ENCODE assay signal across 9 cellular contexts in genomic region chr2:176085861-176086771, GRCh38. TPM values are rescaled to one million over a fixed set of nuclear protein-coding genes. Genes with fewer than 3 reads are reported as not detected.
DNase-seq lines count a peak whose midpoint lies in the region; ATAC-seq and TF ChIP-seq lines count a peak whose summit lies in the region.
"Had no signal": no experiment of that assay in that cellular context is flagged by ENCODE, and none has a peak within 500 bp of the region (broad histone marks: within the 10 kb centered on the region; RNA-seq: fewer than 3 reads in every experiment).

No MANE protein-coding gene starts in this region.

- TF ChIP-seq POLR2A in suprapubic skin (IDR thresholded peaks at IDR 0.05), result no peak

- POLR2A ChIA-PET in PC-9 (lab: Charles Lee; ENCODE audit: unreplicated experiment), result no interaction called here

- H3K9me2 ChIP-seq in PC-9 (ENCODE audit: insufficient read depth), result no peaks in the 10 kb centered on the region

- peaks cover 65% of the 10 kb centered on the region for H3K27me3 ChIP-seq in PC-9 (ENCODE audit: insufficient read depth, low read depth)
- H3K27me3 ChIP-seq in psoas muscle (ENCODE audit: insufficient read depth in 3 of 3, low read length in 2 of 3), result peaks cover 5 to 100% (median 64%) of the 10 kb centered on the region in 3 donors
- H3K27me3 ChIP-seq in suprapubic skin, result peaks cover 100% of the 10 kb centered on the region

- DNase-seq in Ammon's horn (ENCODE audit: low spot score) (peak; percentile 65), GM13976 (ENCODE audit: low spot score) (no peak), PC-9 (peak in 1 of 2 experiments; percentile 30), epithelial cell of proximal tubule (ENCODE audit: low read depth) (no peak), psoas muscle (no peak), suprapubic skin (ENCODE audit: low spot score in 2 of 2) (no peak)

- TF ChIP-seq CTCF in GM13976 (IDR thresholded peaks at IDR 0.05; ENCODE audit: borderline replicate concordance, control extremely low read depth, extremely low read depth, insufficient read depth, missing control alignments), result peak; percentile 37
- peak; percentile 62 for TF ChIP-seq CTCF in PC-9 (conservative IDR thresholded peaks at IDR 0.05)
- TF ChIP-seq CTCF in epithelial cell of proximal tubule (conservative IDR thresholded peaks at IDR 0.05; ENCODE audit: low read depth, low read length), result peak; percentile 60
- peak; percentile 53 for TF ChIP-seq CTCF in psoas muscle (IDR thresholded peaks at IDR 0.05)
- peak in 1 of 2 donors; percentile 14 for TF ChIP-seq CTCF in suprapubic skin (IDR thresholded peaks at IDR 0.05)

- no peak overlapping the region for H3K4me2 ChIP-seq in PC-9

- 6 to 7% (median 6%) methylated on average over 46 of the region's 46 CpGs for WGBS in psoas muscle, 3 donors
- 6% methylated on average over 27 of the region's 46 CpGs for WGBS in suprapubic skin

- H3K36me3 ChIP-seq in PC-9 (ENCODE audit: low read depth) (no peaks in the 10 kb centered on the region), psoas muscle (ENCODE audit: insufficient read depth in 1 of 2, low read depth in 1 of 2) (no peaks in the 10 kb centered on the region), suprapubic skin (no peaks in the 10 kb centered on the region)

- no peaks in the 10 kb centered on the region for H4K20me1 ChIP-seq in PC-9 (ENCODE audit: insufficient read depth)

- H3K4me3 ChIP-seq in PC-9 (no peak overlapping the region), epithelial cell of proximal tubule (ENCODE audit: low read depth, low read length) (no peak overlapping the region), psoas muscle (peak overlapping the region; percentile 51), suprapubic skin (no peak overlapping the region)
- H3K4me3 ChIP-seq: lung had no signal

- H3F3A ChIP-seq in PC-9 (ENCODE audit: insufficient read depth, low read depth), result no peaks in the 10 kb centered on the region

- intact Hi-C loops in PC-9 (cut with micrococcal nuclease; ENCODE audit: unreplicated experiment), result loop anchor here (1.0 to 2.0 kb wide), 5 partner anchors 121 to 1337 kb away; no protein-coding TSS in a partner anchor
- intact Hi-C loops in psoas muscle (cut with DNase I), result loop anchor here (2.0 to 10.0 kb wide), 5 partner anchors 231 to 719 kb away; no protein-coding TSS in a partner anchor

- in situ Hi-C loops in GM13976 (cut with MboI; ENCODE audit: low sequenced_read_pairs, unreplicated experiment), result loop anchor here (25.0 kb wide), 1 partner anchor 724 kb away; no protein-coding TSS in a partner anchor

- no peaks in the 10 kb centered on the region; the same call in 1 of the 2 replicates for H3K9me3 ChIP-seq in PC-9 (ENCODE audit: insufficient read depth, low read depth)
- no peaks in the 10 kb centered on the region for H3K9me3 ChIP-seq in psoas muscle
- no peaks in the 10 kb centered on the region for H3K9me3 ChIP-seq in suprapubic skin

- no peak for TF ChIP-seq EP300 in suprapubic skin (IDR thresholded peaks at IDR 0.05)

- ATAC-seq in psoas muscle, result peak; percentile 37 to 73 (median 48)
- no peak for ATAC-seq in HG03196 (IDR thresholded peaks at IDR 0.05; ENCODE audit: unreplicated experiment)
- ATAC-seq in GM18511 (IDR thresholded peaks at IDR 0.05; ENCODE audit: unreplicated experiment), result no peak

- H3K79me2 ChIP-seq in PC-9 (ENCODE audit: low read depth), result no peaks in the 10 kb centered on the region

- H3K27ac ChIP-seq in PC-9 (no peak overlapping the region), psoas muscle (no peak overlapping the region), suprapubic skin (no peak overlapping the region)

- BruUV-seq in PC-9 (replicated peaks; lab: Mats Ljungman, UMichigan), result no TSS peak

- H2AFZ ChIP-seq in PC-9, result no peak overlapping the region

- no peaks in the 10 kb centered on the region for H3K4me1 ChIP-seq in PC-9 (replicated peaks; ENCODE audit: insufficient read depth)
- peaks cover 12% of the 10 kb centered on the region for H3K4me1 ChIP-seq in psoas muscle
- peaks cover 42% of the 10 kb centered on the region for H3K4me1 ChIP-seq in suprapubic skin

- CTCF ChIA-PET in PC-9 (lab: Charles Lee), result interaction anchor here (0.6 to 0.7 kb wide), 2 partner anchors 672 to 1080 kb away, joined by 3 to 4 read pairs; no protein-coding TSS in a partner anchor

RNA-seq across cellular contexts. Expression of gene EVX2, which starts 2.4 kb away (rescaled TPM):
- total RNA-seq in PC-9 (2021) (not detected in 2 replicates), epithelial cell of proximal tubule (not detected in 2 replicates), psoas muscle (not detected), suprapubic skin (not detected)
- not detected for polyA plus RNA-seq in psoas muscle
- total RNA-seq: lung had no signal
- polyA plus RNA-seq: lung had no signal

RNA-seq across cellular contexts. Expression of gene HOXD13, which starts 6.4 kb away (rescaled TPM):
- total RNA-seq in PC-9 (2021) (not detected in 2 replicates), epithelial cell of proximal tubule (not detected in 2 replicates), psoas muscle (not detected), suprapubic skin (under 1 TPM in 1 of 4 donors, not detected in 3; 0.19 TPM)
- polyA plus RNA-seq in psoas muscle, result under 1 TPM in 1 of 3 donors, not detected in 2; 0.01 TPM
- total RNA-seq: lung had no signal
- polyA plus RNA-seq: lung had no signal

RNA-seq across cellular contexts. Expression of gene HOXD12, which starts 13.5 kb away (rescaled TPM):
- total RNA-seq in PC-9 (2021) (not detected in 2 replicates), epithelial cell of proximal tubule (not detected in 2 replicates), psoas muscle (not detected), suprapubic skin (not detected)
- polyA plus RNA-seq in psoas muscle, result not detected
- total RNA-seq: lung had no signal
- polyA plus RNA-seq: lung had no signal

RNA-seq across cellular contexts. Expression of gene HOXD11, which starts 21.0 kb away (rescaled TPM):
- total RNA-seq in PC-9 (2021), result not detected in 2 replicates
- total RNA-seq in epithelial cell of proximal tubule, result 17.5 and 25.1 TPM in 2 replicates
- total RNA-seq in psoas muscle, result not detected
- polyA plus RNA-seq in psoas muscle, result not detected
- not detected for total RNA-seq in suprapubic skin
- total RNA-seq: lung had no signal
- polyA plus RNA-seq: lung had no signal

RNA-seq across cellular contexts. Expression of gene HOXD10, which starts 30.5 kb away (rescaled TPM):
- total RNA-seq in PC-9 (2021) (not detected in 2 replicates), epithelial cell of proximal tubule (14.3 and 18.8 TPM in 2 replicates), psoas muscle (not detected), suprapubic skin (under 1 TPM in 2 of 4 donors, not detected in 2; 0.56 to 0.59 TPM)
- polyA plus RNA-seq in psoas muscle, result under 1 TPM in 2 of 3 donors, not detected in 1; 0.03 to 0.04 TPM

Comparison
In these comparisons a context has a peak if more than half of its experiments do, and no peak if none do; other contexts are left out.
1. ATAC-seq: peak in psoas muscle (4 of 4); none in HG03196 (single experiment) and GM18511 (single experiment).